ENCODE assay signal across 31 cellular contexts in genomic region chr7:21565614-21566013, GRCh38.
"Had no signal": no experiment of that assay in that cellular context is flagged by ENCODE, and none has a peak within 500 bp of the region (broad histone marks: within the 10 kb centered on the region; RNA-seq: fewer than 3 reads in every experiment).

No MANE protein-coding gene starts in this region.

- H3K4me3 ChIP-seq: neural progenitor cell, ovary, psoas muscle, skin epidermis, smooth muscle cell, spleen, suprapubic skin, testis, tibial artery, transverse colon, upper lobe of right lung, uterus had no signal

- H3K27ac Mint-ChIP-seq: naive thymus-derived CD4-positive, alpha-beta T cell; natural killer cell; neural progenitor cell; progenitor cell of endocrine pancreas; stimulated activated memory B cell treated with anti-CD40 and anti-IgM and Interleukin-4, amounts not matched to agents 10 μg/mL and 1 μg/mL and 100 μg/mL, for 72 hours; stimulated activated naive CD8-positive, alpha-beta T cell treated with anti-CD3 and anti-CD28 coated beads, Interleukin-15, amount 100 ng/mL, for 72 hours; type B pancreatic cell had no signal

- H3K27ac ChIP-seq: neural progenitor cell, ovary, psoas muscle, skin epidermis, spleen, suprapubic skin, testis, tibial artery, transverse colon, upper lobe of right lung, uterus had no signal

- H3K9me3 Mint-ChIP-seq: naive thymus-derived CD4-positive, alpha-beta T cell; natural killer cell; nephron; neural progenitor cell; stimulated activated memory B cell treated with anti-CD40 and anti-IgM and Interleukin-4, amounts not matched to agents 10 μg/mL and 1 μg/mL and 100 μg/mL, for 72 hours; stimulated activated naive CD8-positive, alpha-beta T cell treated with anti-CD3 and anti-CD28 coated beads, Interleukin-15, amount 100 ng/mL, for 72 hours; type B pancreatic cell had no signal

- H3K27me3 Mint-ChIP-seq: stimulated activated memory B cell treated with anti-CD40 and anti-IgM and Interleukin-4, amounts not matched to agents 10 μg/mL and 1 μg/mL and 100 μg/mL, for 72 hours; stimulated activated naive CD8-positive, alpha-beta T cell treated with anti-CD3 and anti-CD28 coated beads, Interleukin-15, amount 100 ng/mL, for 72 hours; type B pancreatic cell had no signal

- ATAC-seq: naive thymus-derived CD4-positive, alpha-beta T cell; natural killer cell; psoas muscle; right cardiac atrium; sciatic nerve; stimulated activated memory B cell treated with anti-CD40 and anti-IgM and Interleukin-4, amounts not matched to agents 10 μg/mL and 1 μg/mL and 100 μg/mL, for 72 hours; stimulated activated naive CD8-positive, alpha-beta T cell treated with anti-CD3 and anti-CD28 coated beads, Interleukin-15, amount 100 ng/mL, for 72 hours; stimulated activated naive CD8-positive, alpha-beta T cell treated with anti-CD3 and anti-CD28 coated beads, Interleukin-15, Interleukin-2, amounts not matched to agents 100 U/mL and 50 U/mL, for 24 hours; upper lobe of right lung had no signal

- H3K27me3 ChIP-seq: neural progenitor cell, ovary, spleen, suprapubic skin, testis, tibial artery, transverse colon, upper lobe of right lung, uterus had no signal

- H3K9me3 ChIP-seq: ovary, psoas muscle, spleen, suprapubic skin, testis, tibial artery, transverse colon, upper lobe of right lung, uterus had no signal

- H3K4me3 Mint-ChIP-seq: naive thymus-derived CD4-positive, alpha-beta T cell; natural killer cell; nephron; neural progenitor cell; stimulated activated memory B cell treated with anti-CD40 and anti-IgM and Interleukin-4, amounts not matched to agents 10 μg/mL and 1 μg/mL and 100 μg/mL, for 72 hours; stimulated activated naive CD8-positive, alpha-beta T cell treated with anti-CD3 and anti-CD28 coated beads, Interleukin-15, amount 100 ng/mL, for 72 hours; type B pancreatic cell had no signal

- DNase-seq: naive thymus-derived CD4-positive, alpha-beta T cell; natural killer cell; occipital lobe; ovary; posterior cingulate gyrus; psoas muscle; right cardiac atrium; spleen; stimulated activated CD4-positive, alpha-beta T cell treated with anti-CD3 and anti-CD28 coated beads, Interleukin-12 subunit alpha, Interleukin-12 subunit beta, amount 100 ng/mL, for 4 hours; stimulated activated CD4-positive, alpha-beta T cell treated with anti-CD3 and anti-CD28 coated beads, Interleukin-1b, Interleukin-23, amount 100 ng/mL, for 48 hours; stimulated activated CD4-positive, alpha-beta T cell treated with anti-CD3 and anti-CD28 coated beads, Interleukin-4, amount 100 ng/mL, for 1 hour; stimulated activated CD4-positive, alpha-beta T cell treated with anti-CD3 and anti-CD28 coated beads, Interleukin-4, amount 100 ng/mL, for 4 hours; stimulated activated CD8-positive, alpha-beta memory T cell treated with anti-CD3 and anti-CD28 coated beads, Interleukin-4, amount 100 ng/mL, for 48 hours; stimulated activated naive CD4-positive, alpha-beta T cell; stimulated activated naive CD8-positive, alpha-beta T cell treated with anti-CD3 and anti-CD28 coated beads, Interleukin-15, amount 100 ng/mL, for 72 hours; stimulated activated naive CD8-positive, alpha-beta T cell treated with anti-CD3 and anti-CD28 coated beads, Interleukin-15, Interleukin-2, amounts not matched to agents 100 U/mL and 50 U/mL, for 24 hours; substantia nigra; testis; tibial artery; transverse colon; upper lobe of right lung; uterus had no signal

- H3K4me1 ChIP-seq: neural progenitor cell, psoas muscle, spleen, suprapubic skin, testis, tibial artery, transverse colon, upper lobe of right lung, uterus had no signal

- H3K36me3 Mint-ChIP-seq: natural killer cell; neural progenitor cell; stimulated activated memory B cell treated with anti-CD40 and anti-IgM and Interleukin-4, amounts not matched to agents 10 μg/mL and 1 μg/mL and 100 μg/mL, for 72 hours; type B pancreatic cell had no signal

- H3K36me3 ChIP-seq: neural progenitor cell, ovary, spleen, suprapubic skin, tibial artery, transverse colon, upper lobe of right lung had no signal

- H3K4me1 Mint-ChIP-seq: naive thymus-derived CD4-positive, alpha-beta T cell; natural killer cell; neural progenitor cell; stimulated activated memory B cell treated with anti-CD40 and anti-IgM and Interleukin-4, amounts not matched to agents 10 μg/mL and 1 μg/mL and 100 μg/mL, for 72 hours; stimulated activated naive CD8-positive, alpha-beta T cell treated with anti-CD3 and anti-CD28 coated beads, Interleukin-15, amount 100 ng/mL, for 72 hours had no signal
